Comparison of ENCODE assay signal across 20 cellular contexts in the genomic region with DNA sequence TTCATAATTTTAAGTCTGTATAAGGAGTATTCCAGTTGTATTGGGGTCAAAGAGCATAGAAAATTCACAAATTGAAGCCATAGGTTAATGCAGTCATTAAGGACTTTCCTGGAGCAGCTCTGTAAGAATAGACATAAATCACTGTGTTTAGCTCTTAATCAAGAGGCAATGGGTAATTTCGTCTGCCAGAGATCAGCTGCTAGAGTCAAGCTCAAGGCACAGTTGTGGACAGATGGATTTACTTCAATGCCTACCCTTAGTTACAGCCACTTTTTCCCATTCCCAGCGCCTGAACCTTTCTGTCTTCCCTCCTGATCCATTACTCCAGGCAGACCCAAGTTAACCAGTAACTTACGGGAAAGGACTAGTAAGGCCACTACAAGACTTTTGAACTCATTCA. TPM values are rescaled to one million over a fixed set of nuclear protein-coding genes. Genes with fewer than 3 reads are reported as not detected.
DNase-seq lines count a peak whose midpoint lies in the region; FAIRE-seq and TF ChIP-seq lines count a peak whose summit lies in the region.
"Had no signal": no experiment of that assay in that cellular context is flagged by ENCODE, and none has a peak within 500 bp of the region (broad histone marks: within the 10 kb centered on the region; RNA-seq: fewer than 3 reads in every experiment).

No MANE protein-coding gene starts in this region.

- DNase-seq in GM12891 (ENCODE audit: insufficient read length, low spot score) (no peak), WERI-Rb-1 (peak; percentile 53), hepatocyte (ENCODE audit: low spot score) (no peak), sigmoid colon (no peak), left ventricle myocardium inferior (no peak), NOMO-1 (lab: John Stamatoyannopoulos, UW; ENCODE audit: unreplicated experiment in 2 of 2) (no peak), pons (ENCODE audit: low spot score) (no peak), NCI-H146 (lab: John Stamatoyannopoulos, UW) (no peak)
- DNase-seq: 8988T, COR-L47, DMS 273 treated with DMSO at 0.1 percent for 48 hours, DND-41, H9, NCI-H1105, NCI-H1694, NCI-H2107, NCI-H226, NCI-H524 treated with DMSO at 0.1 percent for 48 hours, PC-9 had no signal

- H3K4me2 ChIP-seq in hepatocyte: no peak overlapping the region
- H3K4me2 ChIP-seq: PC-9 had no signal

- TF ChIP-seq EP300 in sigmoid colon (IDR thresholded peaks at IDR 0.05): no peak

- H3K4me1 ChIP-seq in hepatocyte (ENCODE audit: insufficient read depth) (peaks cover 21% of the 10 kb centered on the region), sigmoid colon (peaks cover 0 to 30% (median 14%) of the 10 kb centered on the region in 4 donors), left ventricle myocardium inferior (peaks cover 14% of the 10 kb centered on the region)

- FAIRE-seq in GM12891 (lab: Jason Lieb, UNC): peak; percentile 47

- H3K27ac ChIP-seq in WERI-Rb-1 (no peak overlapping the region), hepatocyte (peak overlapping the region; percentile 46), sigmoid colon (peak overlapping the region in 3 of 4 donors; percentile 21 to 86 (median 33)), left ventricle myocardium inferior (replicated peaks) (no peak overlapping the region)
- H3K27ac ChIP-seq: PC-9, RWPE1 had no signal

- no peak overlapping the region for H2AFZ ChIP-seq in hepatocyte
- H2AFZ ChIP-seq: PC-9 had no signal

- H3K27me3 ChIP-seq in WERI-Rb-1 (ENCODE audit: insufficient read depth, low read depth, severe bottlenecking) (no peaks in the 10 kb centered on the region), hepatocyte (no peaks in the 10 kb centered on the region), sigmoid colon (no peaks in the 10 kb centered on the region), left ventricle myocardium inferior (ENCODE audit: low read depth) (no peaks in the 10 kb centered on the region)

- WGBS in hepatocyte (ENCODE audit: low lambda C conversion rate, missing lambda C conversion rate): 64% methylated on average over 3 of the region's 3 CpGs
- WGBS in sigmoid colon, 2 donors: 71 to 85% methylated on average over 3 of the region's 3 CpGs

- H3K4me3 ChIP-seq in WERI-Rb-1 (ENCODE audit: low read depth, low read length) (no peak overlapping the region), hepatocyte (no peak overlapping the region), sigmoid colon (no peak overlapping the region), left ventricle myocardium inferior (no peak overlapping the region)
- H3K4me3 ChIP-seq: PC-9 had no signal

- H3K9me2 ChIP-seq in hepatocyte (replicated peaks; ENCODE audit: insufficient read depth): no peaks in the 10 kb centered on the region

- no peaks in the 10 kb centered on the region for H3K79me2 ChIP-seq in hepatocyte

- TF ChIP-seq POLR2A in GM12891 (IDR thresholded peaks at IDR 0.05; ENCODE audit: low read depth, low read length) (no peak), sigmoid colon (IDR thresholded peaks at IDR 0.05) (no peak)

- H3K9me3 ChIP-seq in WERI-Rb-1 (ENCODE audit: severe bottlenecking): no peaks in the 10 kb centered on the region
- H3K9me3 ChIP-seq in hepatocyte (ENCODE audit: low read depth): no peaks in the 10 kb centered on the region
- H3K9me3 ChIP-seq in sigmoid colon: no peaks in the 10 kb centered on the region
- H3K9me3 ChIP-seq in left ventricle myocardium inferior (replicated peaks): no peaks in the 10 kb centered on the region

- TF ChIP-seq CTCF in WERI-Rb-1 (IDR thresholded peaks at IDR 0.05; ENCODE audit: low read depth, low read length): no peak
- no peak for TF ChIP-seq CTCF in hepatocyte (IDR thresholded peaks at IDR 0.05; ENCODE audit: poor library complexity)
- TF ChIP-seq CTCF in sigmoid colon (IDR thresholded peaks at IDR 0.05): no peak
- no peak for TF ChIP-seq CTCF in left ventricle myocardium inferior (IDR thresholded peaks at IDR 0.05; ENCODE audit: borderline replicate concordance)

- no peaks in the 10 kb centered on the region for H4K20me1 ChIP-seq in hepatocyte (ENCODE audit: insufficient read depth, poor library complexity, severe bottlenecking)

- intact Hi-C loops in sigmoid colon (cut with DNase I) (loop anchor here (5.0 kb wide), 1 partner anchor 43 kb away; no protein-coding TSS in a partner anchor), left ventricle myocardium inferior (cut with micrococcal nuclease) (loop anchor here (5.0 kb wide), 1 partner anchor 258 kb away; no protein-coding TSS in a partner anchor)

- peaks cover 8% of the 10 kb centered on the region for H3K36me3 ChIP-seq in WERI-Rb-1
- no peaks in the 10 kb centered on the region for H3K36me3 ChIP-seq in hepatocyte (replicated peaks; ENCODE audit: insufficient read depth, low read depth)
- H3K36me3 ChIP-seq in sigmoid colon: peaks cover 23 to 100% (median 49%) of the 10 kb centered on the region in 4 donors
- H3K36me3 ChIP-seq in left ventricle myocardium inferior: peaks cover 71% of the 10 kb centered on the region

TF ChIP-seq in GM12891, 5 proteins besides CTCF, POLR2A, EP300 and RAD21:
- TF ChIP-seq PAX5 (IDR thresholded peaks at IDR 0.05; ENCODE audit: insufficient read depth, low read length, severe bottlenecking): no peak
- TF ChIP-seq TAF1 (IDR thresholded peaks at IDR 0.05; ENCODE audit: low read depth, low read length): no peak
- no peak for TF ChIP-seq SPI1 (IDR thresholded peaks at IDR 0.05; ENCODE audit: low read depth, low read length)
- no peak for TF ChIP-seq POU2F2 (IDR thresholded peaks at IDR 0.05; ENCODE audit: low read depth, low read length)
- TF ChIP-seq POLR2AphosphoS5 (IDR thresholded peaks at IDR 0.05; ENCODE audit: low read depth, low read length): no peak

RNA-seq across cellular contexts. Expression of a gene that starts 40.6 kb away (rescaled TPM):
- 2.7 TPM for polyA plus RNA-seq in GM12891 (2012; ENCODE audit: low read depth, missing spikeins)
- total RNA-seq in hepatocyte (4.4 and 6.4 TPM in 2 replicates), sigmoid colon (1 to 10 TPM in 3 of 4 donors, under 1 TPM in 1; 0.95 to 3.1 (median 1.1) TPM), left ventricle myocardium inferior (1.5 TPM)
- polyA plus RNA-seq in hepatocyte (2.3 and 3.4 TPM in 2 replicates), sigmoid colon (under 1 TPM; 0.23 to 0.93 (median 0.60) TPM)

Comparison
In these comparisons a context has a peak if more than half of its experiments do, and no peak if none do; other contexts are left out.
1. H3K27ac ChIP-seq: peak in hepatocyte (single experiment) and sigmoid colon (3 of 4); none in WERI-Rb-1 (single experiment) and left ventricle myocardium inferior (single experiment).